Comparison of ENCODE assay signal across 1 cellular context in genomic region chr11:3797329-3798090, GRCh38.
TF ChIP-seq lines count a peak whose summit lies in the region.

Gene NUP98, minus strand, starts transcription at chr11:3797554. Its CDS starts 15,437 bp downstream, at chr11:3782117.

TF ChIP-seq in HepG2, 621 proteins besides CTCF, POLR2A, EP300 and RAD21 (continued from another document and continues in another):
- TF ChIP-seq IRF9 (CRISPR knock-in tag; IDR thresholded peaks at IDR 0.05; ENCODE audit: borderline replicate concordance) (no peak; the same call in 1 of the 2 replicates), SIN3B (IDR thresholded peaks at IDR 0.05; ENCODE audit: low read length) (peak; percentile 26; the same call in 1 of the 2 replicates), ZNF616 (CRISPR knock-in tag; IDR thresholded peaks at IDR 0.05; ENCODE audit: low read depth) (peak; percentile 69; the same call in 1 of the 2 replicates), ZMYM2 (CRISPR knock-in tag; IDR thresholded peaks at IDR 0.05) (peak; percentile 66; the same call in 1 of the 2 replicates), SRY (CRISPR knock-in tag; IDR thresholded peaks at IDR 0.05) (peak; percentile 81; the same call in 1 of the 2 replicates), ZNF274 (CRISPR knock-in tag; IDR thresholded peaks at IDR 0.05) (peak; percentile 82), CBX5 (CRISPR knock-in tag; IDR thresholded peaks at IDR 0.05; ENCODE audit: borderline replicate concordance) (peak; percentile 48; the same call in 1 of the 2 replicates), PRDM10 (CRISPR knock-in tag; IDR thresholded peaks at IDR 0.05; ENCODE audit: low read depth) (peak; percentile 13; the same call in 1 of the 2 replicates), ZNF335 (CRISPR knock-in tag; IDR thresholded peaks at IDR 0.05) (peak; percentile 96; the same call in 1 of the 2 replicates), ZNF678 (CRISPR knock-in tag; IDR thresholded peaks at IDR 0.05) (peak; percentile 68; the same call in 1 of the 2 replicates), ZNF878 (CRISPR knock-in tag; IDR thresholded peaks at IDR 0.05) (no peak; the same call in 1 of the 2 replicates), RBAK (CRISPR knock-in tag; IDR thresholded peaks at IDR 0.05) (no peak), HOXA5 (CRISPR knock-in tag; IDR thresholded peaks at IDR 0.05) (no peak), ZNF839 (CRISPR knock-in tag; IDR thresholded peaks at IDR 0.05; ENCODE audit: borderline replicate concordance) (peak; percentile 74; the same call in 1 of the 2 replicates), ZFP36 (IDR thresholded peaks at IDR 0.05; ENCODE audit: borderline replicate concordance, low read depth, low read length, partially characterized antibody) (no peak), ZNF800 (CRISPR knock-in tag; IDR thresholded peaks at IDR 0.05) (no peak), STAT5B (CRISPR knock-in tag; IDR thresholded peaks at IDR 0.05) (no peak), ZNF549 (CRISPR knock-in tag; IDR thresholded peaks at IDR 0.05) (no peak), ELF1 (CRISPR knock-in tag; IDR thresholded peaks at IDR 0.05) (peak; percentile 51), DBP (CRISPR knock-in tag; IDR thresholded peaks at IDR 0.05; ENCODE audit: not compliant biosample characterization) (peak; percentile 82), KMT2A (CRISPR knock-in tag; IDR thresholded peaks at IDR 0.05) (peak; percentile 72; the same call in 1 of the 2 replicates), AHDC1 (CRISPR knock-in tag; IDR thresholded peaks at IDR 0.05; ENCODE audit: borderline replicate concordance) (no peak), ZNF564 (CRISPR knock-in tag; IDR thresholded peaks at IDR 0.05) (no peak), MED13 (CRISPR knock-in tag; IDR thresholded peaks at IDR 0.05) (0 out of 2 replicates have a peak, but pooled peaks have one; percentile 23), ZNF569 (CRISPR knock-in tag; IDR thresholded peaks at IDR 0.05; ENCODE audit: borderline replicate concordance) (no peak), ZNF543 (CRISPR knock-in tag; IDR thresholded peaks at IDR 0.05) (peak; percentile 67; the same call in 1 of the 2 replicates), HINFP (CRISPR knock-in tag; IDR thresholded peaks at IDR 0.05; ENCODE audit: low read depth) (peak; percentile 82), NFYB (CRISPR knock-in tag; IDR thresholded peaks at IDR 0.05) (peak; percentile 92), NAIF1 (CRISPR knock-in tag; IDR thresholded peaks at IDR 0.05; ENCODE audit: borderline replicate concordance) (no peak), PRDM4 (CRISPR knock-in tag; IDR thresholded peaks at IDR 0.05; ENCODE audit: borderline replicate concordance) (0 out of 2 replicates have a peak, but pooled peaks have one; percentile 31), ZNF614 (CRISPR knock-in tag; IDR thresholded peaks at IDR 0.05; ENCODE audit: borderline replicate concordance) (peak; percentile 68; the same call in 1 of the 2 replicates), DRAP1 (CRISPR knock-in tag; IDR thresholded peaks at IDR 0.05) (peak; percentile 82; the same call in 1 of the 2 replicates), PCBP1 (IDR thresholded peaks at IDR 0.05; ENCODE audit: borderline replicate concordance, low read depth, low read length) (peak; percentile 68; the same call in 1 of the 2 replicates), HIVEP1 (CRISPR knock-in tag; IDR thresholded peaks at IDR 0.05) (no peak), ATF1 (CRISPR knock-in tag; IDR thresholded peaks at IDR 0.05) (peak; percentile 97), ZNF710 (CRISPR knock-in tag; IDR thresholded peaks at IDR 0.05; ENCODE audit: borderline replicate concordance) (no peak; the same call in 1 of the 2 replicates), SMC3 (IDR thresholded peaks at IDR 0.05; ENCODE audit: low read length) (no peak; the same call in 1 of the 2 replicates), MTF2 (CRISPR knock-in tag; IDR thresholded peaks at IDR 0.05; ENCODE audit: borderline replicate concordance) (peak; percentile 77; the same call in 1 of the 2 replicates), ELF4 (CRISPR knock-in tag; IDR thresholded peaks at IDR 0.05; ENCODE audit: borderline replicate concordance) (no peak), PHF21A (CRISPR knock-in tag; IDR thresholded peaks at IDR 0.05) (peak; percentile 61; the same call in 1 of the 2 replicates), IKZF1 (IDR thresholded peaks at IDR 0.05) (no peak)
